Comparison of ENCODE assay signal across 1 cellular context in the genomic region with DNA sequence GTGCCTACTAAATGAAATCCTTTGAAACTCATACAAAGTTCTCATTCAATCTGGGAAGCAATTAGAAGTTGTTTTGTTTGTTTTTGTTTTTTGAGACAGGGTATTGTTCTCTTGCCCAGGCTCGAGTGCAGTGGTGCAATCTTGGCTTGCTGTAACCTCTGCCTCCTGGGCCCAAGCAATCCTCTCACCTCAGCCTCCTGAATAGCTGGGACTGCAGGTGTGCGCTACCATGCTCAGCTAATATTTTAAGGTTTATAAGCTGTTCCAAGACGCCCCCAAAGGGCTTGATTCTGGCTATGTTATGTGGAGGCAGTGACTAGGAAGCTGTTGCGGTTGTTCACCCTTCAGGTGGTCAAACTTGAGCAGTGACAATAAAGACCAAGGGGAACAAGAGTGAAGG.
TF ChIP-seq lines count a peak whose summit lies in the region.

No MANE protein-coding gene starts in this region.

TF ChIP-seq in WTC11, 78 proteins besides CTCF, POLR2A, EP300 and RAD21 (continued from another document):
- no peak for TF ChIP-seq ESRRA (CRISPR knock-in tag; IDR thresholded peaks at IDR 0.05; ENCODE audit: borderline replicate concordance)
- no peak for TF ChIP-seq CREM (CRISPR knock-in tag; IDR thresholded peaks at IDR 0.05)
- TF ChIP-seq GABPB1 (CRISPR knock-in tag; IDR thresholded peaks at IDR 0.05) = no peak
- no peak for TF ChIP-seq HMGA2 (CRISPR knock-in tag; IDR thresholded peaks at IDR 0.05)
- TF ChIP-seq, protein P1, sequence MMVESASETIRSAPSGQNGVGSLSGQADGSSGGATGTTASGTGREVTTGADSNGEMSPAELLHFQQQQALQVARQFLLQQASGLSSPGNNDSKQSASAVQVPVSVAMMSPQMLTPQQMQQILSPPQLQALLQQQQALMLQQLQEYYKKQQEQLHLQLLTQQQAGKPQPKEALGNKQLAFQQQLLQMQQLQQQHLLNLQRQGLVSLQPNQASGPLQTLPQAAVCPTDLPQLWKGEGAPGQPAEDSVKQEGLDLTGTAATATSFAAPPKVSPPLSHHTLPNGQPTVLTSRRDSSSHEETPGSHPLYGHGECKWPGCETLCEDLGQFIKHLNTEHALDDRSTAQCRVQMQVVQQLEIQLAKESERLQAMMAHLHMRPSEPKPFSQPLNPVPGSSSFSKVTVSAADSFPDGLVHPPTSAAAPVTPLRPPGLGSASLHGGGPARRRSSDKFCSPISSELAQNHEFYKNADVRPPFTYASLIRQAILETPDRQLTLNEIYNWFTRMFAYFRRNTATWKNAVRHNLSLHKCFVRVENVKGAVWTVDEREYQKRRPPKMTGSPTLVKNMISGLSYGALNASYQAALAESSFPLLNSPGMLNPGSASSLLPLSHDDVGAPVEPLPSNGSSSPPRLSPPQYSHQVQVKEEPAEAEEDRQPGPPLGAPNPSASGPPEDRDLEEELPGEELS (CRISPR knock-in tag; IDR thresholded peaks at IDR 0.05) = no peak
- TF ChIP-seq, protein P2, sequence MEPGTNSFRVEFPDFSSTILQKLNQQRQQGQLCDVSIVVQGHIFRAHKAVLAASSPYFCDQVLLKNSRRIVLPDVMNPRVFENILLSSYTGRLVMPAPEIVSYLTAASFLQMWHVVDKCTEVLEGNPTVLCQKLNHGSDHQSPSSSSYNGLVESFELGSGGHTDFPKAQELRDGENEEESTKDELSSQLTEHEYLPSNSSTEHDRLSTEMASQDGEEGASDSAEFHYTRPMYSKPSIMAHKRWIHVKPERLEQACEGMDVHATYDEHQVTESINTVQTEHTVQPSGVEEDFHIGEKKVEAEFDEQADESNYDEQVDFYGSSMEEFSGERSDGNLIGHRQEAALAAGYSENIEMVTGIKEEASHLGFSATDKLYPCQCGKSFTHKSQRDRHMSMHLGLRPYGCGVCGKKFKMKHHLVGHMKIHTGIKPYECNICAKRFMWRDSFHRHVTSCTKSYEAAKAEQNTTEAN (CRISPR knock-in tag; IDR thresholded peaks at IDR 0.05) = no peak
- no peak for TF ChIP-seq ZNF263 (CRISPR knock-in tag; IDR thresholded peaks at IDR 0.05; ENCODE audit: low read depth)
- TF ChIP-seq ZNF317 (CRISPR knock-in tag; IDR thresholded peaks at IDR 0.05; ENCODE audit: borderline replicate concordance, low read depth) = no peak
- no peak for TF ChIP-seq ZBTB21 (CRISPR knock-in tag; IDR thresholded peaks at IDR 0.05; ENCODE audit: borderline replicate concordance)
TF ChIP-seq in WTC11: peak in this region for 0.
